Comparison of ENCODE assay signal across 2 cellular contexts in the genomic region with DNA sequence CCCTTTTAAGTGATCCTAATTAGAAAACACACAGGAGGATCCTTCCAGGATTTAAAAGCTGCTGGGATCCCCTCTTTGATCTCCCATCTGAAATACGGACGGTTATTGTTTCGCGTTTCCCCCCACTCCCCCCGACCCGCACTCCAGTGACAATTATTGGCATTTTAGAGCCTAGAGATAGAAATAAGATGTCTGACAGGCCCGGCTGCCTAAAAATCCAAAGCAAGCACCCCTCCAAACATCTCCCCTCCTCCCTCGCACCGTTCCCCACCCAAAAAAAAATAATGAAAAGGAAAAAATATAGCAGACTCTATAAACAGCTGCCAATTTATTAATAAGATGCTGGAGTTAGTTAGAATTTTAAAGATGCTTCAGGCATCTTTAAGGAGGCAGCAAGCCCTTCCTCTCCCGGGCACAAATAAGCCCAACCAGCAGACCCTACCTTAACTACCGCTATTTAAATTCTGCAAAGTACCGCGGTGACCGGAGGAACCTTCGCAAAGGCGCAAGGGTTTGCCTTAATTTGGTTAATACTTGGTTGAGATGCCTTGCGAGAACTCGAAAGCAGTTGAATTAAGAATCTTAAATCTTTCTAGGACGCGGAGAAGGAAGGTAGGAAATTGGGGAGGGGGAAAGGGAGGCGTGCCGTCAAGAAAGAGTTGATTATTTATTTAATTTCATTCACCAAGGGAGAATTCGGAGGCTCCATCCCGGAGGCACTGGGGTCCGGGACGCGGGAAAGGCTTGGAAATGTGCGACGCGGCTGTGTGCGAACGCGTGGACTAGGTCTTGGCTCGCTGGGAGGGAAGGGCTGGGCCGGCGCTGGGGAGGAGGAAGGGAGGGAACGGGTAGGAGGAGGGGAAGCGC.
TF ChIP-seq lines count a peak whose summit lies in the region.

No MANE protein-coding gene starts in this region.

TF ChIP-seq in SK-N-SH, 30 proteins besides CTCF, POLR2A, EP300 and RAD21 (continued from another document):
- TF ChIP-seq NRF1 (IDR thresholded peaks at IDR 0.05; ENCODE audit: low read depth, low read length) (no peak), EZH2phosphoT487 (IDR thresholded peaks at IDR 0.05; ENCODE audit: borderline replicate concordance, low read depth) (no peak), TEAD4 (IDR thresholded peaks at IDR 0.05; ENCODE audit: borderline replicate concordance, insufficient read depth) (no peak), YY1 (IDR thresholded peaks at IDR 0.05; ENCODE audit: low read depth) (no peak)
- TF ChIP-seq, protein P1, sequence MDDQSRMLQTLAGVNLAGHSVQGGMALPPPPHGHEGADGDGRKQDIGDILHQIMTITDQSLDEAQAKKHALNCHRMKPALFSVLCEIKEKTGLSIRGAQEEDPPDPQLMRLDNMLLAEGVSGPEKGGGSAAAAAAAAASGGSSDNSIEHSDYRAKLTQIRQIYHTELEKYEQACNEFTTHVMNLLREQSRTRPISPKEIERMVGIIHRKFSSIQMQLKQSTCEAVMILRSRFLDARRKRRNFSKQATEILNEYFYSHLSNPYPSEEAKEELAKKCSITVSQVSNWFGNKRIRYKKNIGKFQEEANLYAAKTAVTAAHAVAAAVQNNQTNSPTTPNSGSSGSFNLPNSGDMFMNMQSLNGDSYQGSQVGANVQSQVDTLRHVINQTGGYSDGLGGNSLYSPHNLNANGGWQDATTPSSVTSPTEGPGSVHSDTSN (IDR thresholded peaks at IDR 0.05): no peak

TF ChIP-seq in SK-N-SH treated with all-trans-retinoic acid at 6 μM for 48 hours, 23 proteins besides CTCF, POLR2A, EP300 and RAD21 (continued from another document):
- TF ChIP-seq CSRNP3 (CRISPR knock-in tag; IDR thresholded peaks at IDR 0.05) (no peak), ZC3H10 (CRISPR knock-in tag; IDR thresholded peaks at IDR 0.05) (no peak), BACH2 (CRISPR knock-in tag; IDR thresholded peaks at IDR 0.05; ENCODE audit: borderline replicate concordance) (no peak), ZNF70 (CRISPR knock-in tag; IDR thresholded peaks at IDR 0.05) (no peak), TOX (CRISPR knock-in tag; IDR thresholded peaks at IDR 0.05; ENCODE audit: borderline replicate concordance) (no peak), OSR1 (CRISPR knock-in tag; IDR thresholded peaks at IDR 0.05) (no peak), SNAI2 (CRISPR knock-in tag; IDR thresholded peaks at IDR 0.05) (no peak), TSHZ2 (CRISPR knock-in tag; IDR thresholded peaks at IDR 0.05) (no peak), PPARA (CRISPR knock-in tag; IDR thresholded peaks at IDR 0.05; ENCODE audit: borderline replicate concordance) (no peak)
- TF ChIP-seq, protein P2, sequence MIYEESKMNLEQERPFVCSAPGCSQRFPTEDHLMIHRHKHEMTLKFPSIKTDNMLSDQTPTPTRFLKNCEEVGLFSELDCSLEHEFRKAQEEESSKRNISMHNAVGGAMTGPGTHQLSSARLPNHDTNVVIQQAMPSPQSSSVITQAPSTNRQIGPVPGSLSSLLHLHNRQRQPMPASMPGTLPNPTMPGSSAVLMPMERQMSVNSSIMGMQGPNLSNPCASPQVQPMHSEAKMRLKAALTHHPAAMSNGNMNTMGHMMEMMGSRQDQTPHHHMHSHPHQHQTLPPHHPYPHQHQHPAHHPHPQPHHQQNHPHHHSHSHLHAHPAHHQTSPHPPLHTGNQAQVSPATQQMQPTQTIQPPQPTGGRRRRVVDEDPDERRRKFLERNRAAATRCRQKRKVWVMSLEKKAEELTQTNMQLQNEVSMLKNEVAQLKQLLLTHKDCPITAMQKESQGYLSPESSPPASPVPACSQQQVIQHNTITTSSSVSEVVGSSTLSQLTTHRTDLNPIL (CRISPR knock-in tag; IDR thresholded peaks at IDR 0.05; ENCODE audit: low read depth): no peak
